1 cellular context compared by ENCODE assay signal in genomic region chr5:138054863-138055558, GRCh38.
TF ChIP-seq lines count a peak whose summit lies in the region.

No MANE protein-coding gene starts in this region.

TF ChIP-seq in IMR-90, 13 proteins besides CTCF, POLR2A, EP300 and RAD21 (continued from another document):
- TF ChIP-seq MXI1 (IDR thresholded peaks at IDR 0.05; ENCODE audit: borderline replicate concordance, low read depth, low read length) = no peak
- TF ChIP-seq CEBPB (IDR thresholded peaks at IDR 0.05; ENCODE audit: low read depth, low read length) = no peak
- TF ChIP-seq BHLHE40 (IDR thresholded peaks at IDR 0.05; ENCODE audit: low read depth, low read length) = no peak
- TF ChIP-seq MAFK (IDR thresholded peaks at IDR 0.05; ENCODE audit: low read depth, low read length) = no peak
- TF ChIP-seq SMC3 (IDR thresholded peaks at IDR 0.05; ENCODE audit: low read depth, low read length) = no peak
- no peak for TF ChIP-seq NFE2L2 (IDR thresholded peaks at IDR 0.05; ENCODE audit: low read depth, low read length)
- TF ChIP-seq RFX5 (IDR thresholded peaks at IDR 0.05; ENCODE audit: low read depth, low read length) = no peak
